Comparison of ENCODE assay signal across 12 cellular contexts in genomic region chr21:45481977-45482898, GRCh38.
DNase-seq lines count a peak whose midpoint lies in the region; ATAC-seq, FAIRE-seq and TF ChIP-seq lines count a peak whose summit lies in the region.
"Had no signal": no experiment of that assay in that cellular context is flagged by ENCODE, and none has a peak within 500 bp of the region (broad histone marks: within the 10 kb centered on the region; RNA-seq: fewer than 3 reads in every experiment).

No MANE protein-coding gene starts in this region.

- POLR2A ChIA-PET in CD4-positive, alpha-beta T cell (lab: Charles Lee): interaction anchor here (1.0 to 1.4 kb wide), 5 partner anchors 13 to 194 kb away, joined by 3 to 5 read pairs (median 4); partner anchors contain the start of gene POFUT2
- POLR2A ChIA-PET in IMR-90 (lab: Charles Lee; ENCODE audit: unreplicated experiment): no interaction called here
- POLR2A ChIA-PET in activated naive CD8-positive, alpha-beta T cell treated with anti-CD3 and anti-CD28 coated beads, Interleukin-2, amount 10 ng/mL, durations not matched to agents 7 days and 5 days (lab: Charles Lee): interaction anchor here (0.6 to 1.8 kb wide), 5 partner anchors 10 to 184 kb away, joined by 3 to 14 read pairs (median 5); no protein-coding TSS in a partner anchor

- no peak overlapping the region for H3K56ac ChIP-seq in IMR-90 (ENCODE audit: extremely low read depth, insufficient read depth, low read length)

- no peak for FAIRE-seq in GM19239 (lab: Jason Lieb, UNC)

- peak overlapping the region; percentile 81 for H3K4me3 Mint-ChIP-seq in CD4-positive, alpha-beta T cell
- H3K4me3 Mint-ChIP-seq in activated naive CD8-positive, alpha-beta T cell treated with anti-CD3 and anti-CD28 coated beads, Interleukin-2, amount 10 ng/mL, durations not matched to agents 7 days and 5 days: peak overlapping the region; percentile 78
- peak overlapping the region; percentile 71 for H3K4me3 Mint-ChIP-seq in natural killer cell treated with Interleukin-12 subunit alpha and Interleukin-12 subunit beta and Interleukin-15 and Interleukin-18, amount 100 ng/mL, for 72 hours

- H3K27me3 Mint-ChIP-seq in CD4-positive, alpha-beta T cell: no peaks in the 10 kb centered on the region
- no peaks in the 10 kb centered on the region for H3K27me3 Mint-ChIP-seq in activated naive CD8-positive, alpha-beta T cell treated with anti-CD3 and anti-CD28 coated beads, Interleukin-2, amount 10 ng/mL, durations not matched to agents 7 days and 5 days
- H3K27me3 Mint-ChIP-seq in natural killer cell treated with Interleukin-12 subunit alpha and Interleukin-12 subunit beta and Interleukin-15 and Interleukin-18, amount 100 ng/mL, for 72 hours: no peaks in the 10 kb centered on the region

- H3K9ac ChIP-seq in IMR-90 (ENCODE audit: low read depth, low read length): no peak overlapping the region

- no peak overlapping the region for H2BK5ac ChIP-seq in IMR-90 (ENCODE audit: low read depth, low read length, poor library complexity, severe bottlenecking)

- in situ Hi-C loops in IMR-90 (cut with MboI; ENCODE audit: low sequenced_read_pairs): no loop called here

- 93% methylated on average over 20 of the region's 33 CpGs; no CpG with 5 or more reads in 1 of the 2 experiments for WGBS in IMR-90 (ENCODE audit: extremely low coverage in 2 of 2, insufficient read length in 1 of 2), 2 experiments

- no peak overlapping the region for H3K23ac ChIP-seq in IMR-90 (ENCODE audit: low read depth, low read length)

- H3K4me2 ChIP-seq in IMR-90 (ENCODE audit: low read depth, low read length): no peak overlapping the region

- CTCF ChIA-PET in CD4-positive, alpha-beta T cell (lab: Charles Lee): no interaction called here
- CTCF ChIA-PET in IMR-90 (lab: Yijun Ruan, JAX): interaction anchor here (0.8 kb wide), 1 partner anchor 9 kb away, joined by 4 read pairs; no protein-coding TSS in a partner anchor

- no peak overlapping the region for H3K4me3 ChIP-seq in IMR-90 (ENCODE audit: insufficient read depth, low read depth, low read length)
- H3K4me3 ChIP-seq: SJCRH30 had no signal

- H2AK9ac ChIP-seq in IMR-90 (replicated peaks; ENCODE audit: low read depth, low read length, poor library complexity): peak overlapping the region; percentile 65

- H3K9me3 ChIP-seq in CD4-positive, alpha-beta T cell (ENCODE audit: control insufficient read depth, low read length): no peaks in the 10 kb centered on the region
- no peaks in the 10 kb centered on the region for H3K9me3 ChIP-seq in IMR-90 (ENCODE audit: control insufficient read depth, insufficient read depth, low read length)
- H3K9me3 ChIP-seq: SJCRH30 had no signal

- no peak overlapping the region for H2BK15ac ChIP-seq in IMR-90 (ENCODE audit: low read depth, low read length)

- no peak overlapping the region for H2AK5ac ChIP-seq in IMR-90 (ENCODE audit: low read depth, low read length)

- no peak for TF ChIP-seq POLR2A in IMR-90 (IDR thresholded peaks at IDR 0.05; ENCODE audit: low read depth, low read length)

- H3K9me3 Mint-ChIP-seq in CD4-positive, alpha-beta T cell: no peaks in the 10 kb centered on the region
- no peaks in the 10 kb centered on the region for H3K9me3 Mint-ChIP-seq in activated naive CD8-positive, alpha-beta T cell treated with anti-CD3 and anti-CD28 coated beads, Interleukin-2, amount 10 ng/mL, durations not matched to agents 7 days and 5 days
- H3K9me3 Mint-ChIP-seq in natural killer cell treated with Interleukin-12 subunit alpha and Interleukin-12 subunit beta and Interleukin-15 and Interleukin-18, amount 100 ng/mL, for 72 hours: no peaks in the 10 kb centered on the region

- no peak overlapping the region for H4K91ac ChIP-seq in IMR-90 (ENCODE audit: insufficient read depth, low read depth, low read length)

- no peak overlapping the region for H3K4ac ChIP-seq in IMR-90 (ENCODE audit: low read depth, low read length)

- no peak overlapping the region for H4K5ac ChIP-seq in IMR-90 (ENCODE audit: low read depth, low read length)

- no peak for ATAC-seq in CD4-positive, alpha-beta T cell (ENCODE audit: poor library complexity)
- ATAC-seq in IMR-90 (ENCODE audit: low read depth) (no peak), GM19452 (IDR thresholded peaks at IDR 0.05; ENCODE audit: unreplicated experiment) (no peak), GM21367 (IDR thresholded peaks at IDR 0.05; ENCODE audit: unreplicated experiment) (no peak)
- no peak for ATAC-seq in activated naive CD8-positive, alpha-beta T cell treated with anti-CD3 and anti-CD28 coated beads, Interleukin-2, amount 10 ng/mL, durations not matched to agents 7 days and 5 days (ENCODE audit: low read depth)
- ATAC-seq in natural killer cell treated with Interleukin-12 subunit alpha and Interleukin-12 subunit beta and Interleukin-15 and Interleukin-18, amount 100 ng/mL, for 72 hours: no peak

- no peak for TF ChIP-seq CTCF in CD4-positive, alpha-beta T cell (IDR thresholded peaks at IDR 0.05)
- no peak for TF ChIP-seq CTCF in IMR-90 (conservative IDR thresholded peaks at IDR 0.05; ENCODE audit: low read depth, low read length)

- H3K4me1 ChIP-seq in IMR-90 (ENCODE audit: control insufficient read depth, insufficient read depth, low read length): peaks cover 2% of the 10 kb centered on the region; the same call in 1 of the 2 replicates
- H3K4me1 ChIP-seq: SJCRH30 had no signal

- intact Hi-C loops in CD4-positive, alpha-beta T cell (cut with DNase I, micrococcal nuclease): no loop called here
- intact Hi-C loops in IMR-90 (cut with micrococcal nuclease): no loop called here

- peak overlapping the region; percentile 30 for H3K27ac ChIP-seq in CD4-positive, alpha-beta T cell (ENCODE audit: low read depth, low read length)
- no peak overlapping the region for H3K27ac ChIP-seq in IMR-90 (ENCODE audit: insufficient read depth, low read length)
- H3K27ac ChIP-seq: SJCRH30 had no signal

- peak overlapping the region; percentile 95 for H3K27ac Mint-ChIP-seq in CD4-positive, alpha-beta T cell
- peak overlapping the region; percentile 94 for H3K27ac Mint-ChIP-seq in activated naive CD8-positive, alpha-beta T cell treated with anti-CD3 and anti-CD28 coated beads, Interleukin-2, amount 10 ng/mL, durations not matched to agents 7 days and 5 days
- peak overlapping the region; percentile 78 to 79 for H3K27ac Mint-ChIP-seq in natural killer cell treated with Interleukin-12 subunit alpha and Interleukin-12 subunit beta and Interleukin-15 and Interleukin-18, amount 100 ng/mL, for 72 hours

- no peak overlapping the region for H4K8ac ChIP-seq in IMR-90 (ENCODE audit: low read depth in 2 of 2, low read length in 2 of 2)

- H3K79me1 ChIP-seq in IMR-90 (ENCODE audit: low read depth in 1 of 2, low read length in 2 of 2): peaks cover 0 to 23% of the 10 kb centered on the region in 2 experiments; a peak in 2 of 4 replicates

- no peak overlapping the region for H2BK20ac ChIP-seq in IMR-90 (ENCODE audit: low read depth, low read length)

- H2BK120ac ChIP-seq in IMR-90 (ENCODE audit: low read depth, low read length): no peak overlapping the region

- H2AFZ ChIP-seq in IMR-90 (replicated peaks; ENCODE audit: low read length, poor library complexity): no peak overlapping the region

- H3K18ac ChIP-seq in IMR-90 (ENCODE audit: low read depth, low read length): no peak overlapping the region

- H3K14ac ChIP-seq in IMR-90 (replicated peaks; ENCODE audit: low read depth, low read length): no peak overlapping the region

- BruUV-seq in IMR-90 (replicated peaks; lab: Mats Ljungman, UMichigan): no TSS peak

- no peak for TF ChIP-seq RAD21 in IMR-90 (IDR thresholded peaks at IDR 0.05; ENCODE audit: low read length)

- peaks cover 41% of the 10 kb centered on the region for H3K4me1 Mint-ChIP-seq in CD4-positive, alpha-beta T cell (ENCODE audit: low read depth)
- peaks cover 35% of the 10 kb centered on the region for H3K4me1 Mint-ChIP-seq in activated naive CD8-positive, alpha-beta T cell treated with anti-CD3 and anti-CD28 coated beads, Interleukin-2, amount 10 ng/mL, durations not matched to agents 7 days and 5 days
- H3K4me1 Mint-ChIP-seq in natural killer cell treated with Interleukin-12 subunit alpha and Interleukin-12 subunit beta and Interleukin-15 and Interleukin-18, amount 100 ng/mL, for 72 hours (ENCODE audit: low read depth in 2 of 2): peaks cover 28 to 30% of the 10 kb centered on the region in 2 donors

- DNase-seq in CD4-positive, alpha-beta T cell: no peak
- DNase-seq in IMR-90 (no peak), GM19239 (ENCODE audit: insufficient read length, low spot score) (no peak)
- no peak for DNase-seq in activated naive CD8-positive, alpha-beta T cell treated with anti-CD3 and anti-CD28 coated beads, Interleukin-2, amount 10 ng/mL, durations not matched to agents 7 days and 5 days
- no peak for DNase-seq in natural killer cell treated with Interleukin-12 subunit alpha and Interleukin-12 subunit beta and Interleukin-15 and Interleukin-18, amount 100 ng/mL, for 72 hours (ENCODE audit: low spot score)
- DNase-seq: EL, NCI-H1417 treated with DMSO at 0.1 percent for 48 hours, NCI-H226, occipital lobe, SJCRH30 had no signal

- H3K36me3 ChIP-seq in IMR-90 (ENCODE audit: control insufficient read depth, insufficient read depth, low read length): peaks cover 74% of the 10 kb centered on the region
- H3K36me3 ChIP-seq: SJCRH30 had no signal

- no peaks in the 10 kb centered on the region for H3K27me3 ChIP-seq in CD4-positive, alpha-beta T cell (ENCODE audit: control insufficient read depth, insufficient read depth, low read length)
- no peaks in the 10 kb centered on the region for H3K27me3 ChIP-seq in IMR-90 (ENCODE audit: control insufficient read depth, insufficient read depth, low read length)
- H3K27me3 ChIP-seq: SJCRH30 had no signal

- peaks cover 5% of the 10 kb centered on the region for H4K20me1 ChIP-seq in IMR-90 (ENCODE audit: insufficient read depth, low read length)

- H3K36me3 Mint-ChIP-seq in CD4-positive, alpha-beta T cell (ENCODE audit: low read depth): no peaks in the 10 kb centered on the region
- peaks cover 8% of the 10 kb centered on the region for H3K36me3 Mint-ChIP-seq in activated naive CD8-positive, alpha-beta T cell treated with anti-CD3 and anti-CD28 coated beads, Interleukin-2, amount 10 ng/mL, durations not matched to agents 7 days and 5 days
- H3K36me3 Mint-ChIP-seq in natural killer cell treated with Interleukin-12 subunit alpha and Interleukin-12 subunit beta and Interleukin-15 and Interleukin-18, amount 100 ng/mL, for 72 hours: no peaks in the 10 kb centered on the region

- H3K9me1 ChIP-seq in IMR-90 (ENCODE audit: insufficient read depth, low read length): peaks cover 11% of the 10 kb centered on the region

- dilution Hi-C loops in IMR-90 (cut with HindIII; ENCODE audit: low sequenced_read_pairs, unreplicated experiment): no loop called here

TF ChIP-seq in IMR-90, 13 proteins besides CTCF, POLR2A, EP300 and RAD21 (continues in another document):
- TF ChIP-seq ELK1 (IDR thresholded peaks at IDR 0.05; ENCODE audit: borderline replicate concordance, low read depth, low read length): no peak
